ENCODE assay signal across 12 cellular contexts in the genomic region with DNA sequence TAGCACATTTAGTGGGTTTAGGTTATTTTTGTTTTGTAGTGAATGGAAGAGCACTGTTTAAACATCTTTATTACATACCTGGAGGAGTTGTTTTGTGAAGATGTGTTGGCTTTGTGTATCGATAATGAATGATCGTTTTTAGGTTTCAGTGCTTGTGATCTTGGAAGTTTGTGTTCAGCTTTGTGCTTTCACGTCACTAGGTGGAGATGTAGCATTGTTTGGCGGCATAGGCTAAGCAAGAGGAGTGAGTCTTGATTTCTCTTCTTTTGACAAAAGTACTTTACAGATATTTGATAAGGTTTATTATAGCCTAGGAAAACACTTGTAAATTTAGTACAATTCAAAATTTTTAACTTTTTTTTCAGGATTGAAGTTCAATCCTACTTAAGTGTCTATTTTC. TPM values are rescaled to one million over a fixed set of nuclear protein-coding genes. Genes with fewer than 3 reads are reported as not detected.
A peak's percentile ranks its signal among the peaks of the same experiment; 100 is the strongest.
DNase-seq lines count a peak whose midpoint lies in the region; ATAC-seq, FAIRE-seq and TF ChIP-seq lines count a peak whose summit lies in the region.
"Had no signal": no experiment of that assay in that cellular context is flagged by ENCODE, and none has a peak within 500 bp of the region (broad histone marks: within the 10 kb centered on the region; RNA-seq: fewer than 3 reads in every experiment).

No MANE protein-coding gene starts in this region.

- BruUV-seq in HepG2 (replicated peaks; lab: Mats Ljungman, UMichigan): no TSS peak

- H3K4me1 ChIP-seq in HepG2 (ENCODE audit: insufficient read depth, low read length) (no peaks in the 10 kb centered on the region), right lobe of liver (no peaks in the 10 kb centered on the region), tibial nerve (no peaks in the 10 kb centered on the region)
- H3K4me1 ChIP-seq: adrenal gland, Caco-2 had no signal

- intact Hi-C loops in HepG2 (cut with micrococcal nuclease; ENCODE audit: unreplicated experiment) (no loop called here), right lobe of liver (cut with DNase I) (no loop called here)

- no peak overlapping the region for H3K4me3 ChIP-seq in HepG2 (replicated peaks in 1 of 3; ENCODE audit: insufficient read depth in 1 of 3, low read depth in 2 of 3, low read length in 3 of 3)
- H3K4me3 ChIP-seq in right lobe of liver: no peak overlapping the region
- no peak overlapping the region for H3K4me3 ChIP-seq in tibial nerve
- H3K4me3 ChIP-seq: adrenal gland had no signal

- TF ChIP-seq POLR2A in HepG2 (IDR thresholded peaks at IDR 0.05; ENCODE audit: insufficient read depth in 1 of 2, low read depth in 2 of 2, low read length in 2 of 2): no peak
- no peak for TF ChIP-seq POLR2A in right lobe of liver (IDR thresholded peaks at IDR 0.05)
- TF ChIP-seq POLR2A in tibial nerve (IDR thresholded peaks at IDR 0.05): no peak

- no peak for TF ChIP-seq EP300 in HepG2 (IDR thresholded peaks at IDR 0.05; ENCODE audit: low read depth in 2 of 2, low read length in 2 of 2)
- no peak for TF ChIP-seq EP300 in HepG2 (CRISPR knock-in tag; IDR thresholded peaks at IDR 0.05; ENCODE audit: borderline replicate concordance)
- no peak for TF ChIP-seq EP300 in tibial nerve (IDR thresholded peaks at IDR 0.05)

- peak overlapping the region in 1 of 2 donors; percentile 53 for H3K27ac Mint-ChIP-seq in activated naive CD4-positive, alpha-beta T cell treated with anti-CD3 and anti-CD28 coated beads, Interleukin-2, amount 50 U/mL, for 72 hours

- no peaks in the 10 kb centered on the region for H4K20me1 ChIP-seq in HepG2 (ENCODE audit: insufficient read depth, low read length)

- 79% methylated on average over 4 of the region's 4 CpGs for WGBS in HepG2 (ENCODE audit: low lambda C conversion rate)
- 39% methylated on average over 4 of the region's 4 CpGs for WGBS in right lobe of liver (ENCODE audit: insufficient coverage, low coverage, low lambda C conversion rate, missing lambda C conversion rate)
- WGBS in tibial nerve, 2 donors: 31 to 36% methylated on average over 4 of the region's 4 CpGs

- H3K27me3 ChIP-seq in HepG2 (ENCODE audit: control insufficient read depth in 1 of 2, insufficient read depth in 2 of 2, low read length in 2 of 2) (no peaks in the 10 kb centered on the region), right lobe of liver (no peaks in the 10 kb centered on the region), tibial nerve (peaks cover 0 to 3% of the 10 kb centered on the region in 2 donors)

- TF ChIP-seq CTCF in HepG2 (CRISPR knock-in tag; IDR thresholded peaks at IDR 0.05) (peak; percentile 53), right lobe of liver (IDR thresholded peaks at IDR 0.05) (peak in 2 of 4 donors; percentile 16 to 17), tibial nerve (IDR thresholded peaks at IDR 0.05) (peak in 3 of 5 experiments; percentile 8 to 31 (median 30))

- in situ Hi-C loops in HepG2 (cut with HindIII; ENCODE audit: extremely low pct_ligation_motif_present, low pct_unique_long_range_greater_than_20kb): no loop called here

- no peaks in the 10 kb centered on the region for H3K36me3 ChIP-seq in HepG2 (replicated peaks in 1 of 2; ENCODE audit: control insufficient read depth in 1 of 2, insufficient read depth in 2 of 2, low read length in 2 of 2)
- no peaks in the 10 kb centered on the region for H3K36me3 ChIP-seq in right lobe of liver
- H3K36me3 ChIP-seq in tibial nerve: peaks cover 0 to 9% (median 0%) of the 10 kb centered on the region in 3 donors
- H3K36me3 ChIP-seq: adrenal gland had no signal

- no peak for TF ChIP-seq RAD21 in HepG2 (CRISPR knock-in tag; IDR thresholded peaks at IDR 0.05)

- DNase-seq in HepG2 (ENCODE audit: low spot score): no peak
- no peak for DNase-seq in right lobe of liver
- DNase-seq in fibroblast of the conjunctiva (ENCODE audit: low read depth): peak; percentile 17
- no peak for DNase-seq in tibial nerve (ENCODE audit: low spot score in 2 of 2)
- no peak for DNase-seq in activated naive CD4-positive, alpha-beta T cell treated with anti-CD3 and anti-CD28 coated beads, Interleukin-2, amount 50 U/mL, for 72 hours (ENCODE audit: low spot score in 2 of 2)
- no peak for DNase-seq in left lobe of liver (ENCODE audit: low spot score)
- no peak for DNase-seq in AG20443 (ENCODE audit: low spot score)
- DNase-seq: NCI-H1417 treated with DMSO at 0.1 percent for 48 hours, T-helper 9 cell had no signal

- H3K79me2 ChIP-seq in HepG2 (ENCODE audit: insufficient read depth, low read length): no peaks in the 10 kb centered on the region

- ATAC-seq in HepG2 (no peak), right lobe of liver (no peak), SK-N-SH treated with all-trans-retinoic acid at 6 μM for 48 hours (0 out of 3 replicates have a peak, but pooled peaks have one; percentile 36), left lobe of liver (no peak)
- no peak for ATAC-seq in activated naive CD4-positive, alpha-beta T cell treated with anti-CD3 and anti-CD28 coated beads, Interleukin-2, amount 50 U/mL, for 72 hours

- H3K9me3 ChIP-seq in HepG2 (ENCODE audit: low read length): no peaks in the 10 kb centered on the region
- H3K9me3 ChIP-seq in right lobe of liver: no peaks in the 10 kb centered on the region
- H3K9me3 ChIP-seq in tibial nerve: no peaks in the 10 kb centered on the region
- H3K9me3 ChIP-seq: adrenal gland, Caco-2 had no signal

- H3K4me2 ChIP-seq in HepG2 (ENCODE audit: low read depth, low read length): no peak overlapping the region

- no peak overlapping the region for H3K27ac ChIP-seq in HepG2 (ENCODE audit: extremely low read length, insufficient read depth, low read length)
- H3K27ac ChIP-seq in right lobe of liver: no peak overlapping the region
- H3K27ac ChIP-seq in tibial nerve: no peak overlapping the region
- H3K27ac ChIP-seq: adrenal gland had no signal

- H2AFZ ChIP-seq in HepG2 (ENCODE audit: low read length): no peak overlapping the region

- CTCF ChIA-PET in HepG2 (lab: Yijun Ruan, JAX; ENCODE audit: low intra/inter-chr PET ratio, low total read pairs): no interaction called here

- no peak overlapping the region for H3K9ac ChIP-seq in HepG2 (ENCODE audit: insufficient read depth, low read depth, low read length)

- H3K9me3 Mint-ChIP-seq in activated naive CD4-positive, alpha-beta T cell treated with anti-CD3 and anti-CD28 coated beads, Interleukin-2, amount 50 U/mL, for 72 hours: no peaks in the 10 kb centered on the region

- POLR2A ChIA-PET in HepG2 (lab: Yijun Ruan, JAX): no interaction called here

- H3K36me3 Mint-ChIP-seq in activated naive CD4-positive, alpha-beta T cell treated with anti-CD3 and anti-CD28 coated beads, Interleukin-2, amount 50 U/mL, for 72 hours: peaks cover 11 to 15% of the 10 kb centered on the region in 2 donors

- FAIRE-seq in HepG2 (lab: Jason Lieb, UNC): peak; percentile 64

TF ChIP-seq in HepG2, 621 proteins besides CTCF, POLR2A, EP300 and RAD21:
- TF ChIP-seq ZNF256 (CRISPR knock-in tag; conservative IDR thresholded peaks at IDR 0.05) (no peak), PRMT3 (CRISPR knock-in tag; IDR thresholded peaks at IDR 0.05; ENCODE audit: borderline replicate concordance, low read depth) (no peak), STAG1 (CRISPR knock-in tag; IDR thresholded peaks at IDR 0.05) (peak; percentile 61)

TF ChIP-seq in SK-N-SH treated with all-trans-retinoic acid at 6 μM for 48 hours, 23 proteins besides CTCF, POLR2A, EP300 and RAD21 (continues in another document):
- no peak for TF ChIP-seq ZNF565 (CRISPR knock-in tag; conservative IDR thresholded peaks at IDR 0.05; ENCODE audit: low read depth)
- TF ChIP-seq ARNTL (CRISPR knock-in tag; IDR thresholded peaks at IDR 0.05; ENCODE audit: borderline replicate concordance, low read depth): no peak

RNA-seq across cellular contexts. Expression of gene PDK3, which starts 50.4 kb away (rescaled TPM):
- total RNA-seq in HepG2 (2016; rRNA removed; fragmentation: Illumina TruSeq; extraction: Trizol) (9.1 and 13.3 TPM in 2 replicates), right lobe of liver (10 to 100 TPM in 4 of 6 experiments, 1 to 10 TPM in 2; 8.6 to 17.5 (median 11.3) TPM), tibial nerve (10 to 100 TPM; 18.3 to 39.8 (median 31.3) TPM), left lobe of liver (12.6 TPM)
- total RNA-seq in HepG2 (2016; cell fraction: cytosol; rRNA removed; fragmentation: Illumina TruSeq; extraction: Trizol; ENCODE audit: low read depth): 3.8 and 5.6 TPM in 2 replicates
- total RNA-seq in HepG2 (2016; cell fraction: insoluble cytoplasmic fraction; rRNA removed; fragmentation: Illumina TruSeq; extraction: Trizol): 8.5 and 14.7 TPM in 2 replicates
- 7.0 and 7.7 TPM in 2 replicates for total RNA-seq in HepG2 (2016; cell fraction: membrane; rRNA removed; fragmentation: Illumina TruSeq; extraction: Trizol)
- total RNA-seq in HepG2 (2016; cell fraction: nucleus; rRNA removed; fragmentation: Illumina TruSeq; extraction: Trizol): 6.3 and 7.8 TPM in 2 replicates
- polyA plus RNA-seq in HepG2 (2011; rRNA removed): 7.3 and 10.5 TPM in 2 replicates
- 6.6 and 7.1 TPM in 2 replicates for polyA plus RNA-seq in HepG2 (2011; cell fraction: cytosol; rRNA removed)
- 5.0 and 5.2 TPM in 2 replicates for polyA plus RNA-seq in HepG2 (2011; cell fraction: nucleus; rRNA removed)
- 2.9 and 5.4 TPM in 2 replicates for polyA plus RNA-seq in HepG2 (2012)
- 3.3 and 3.6 TPM in 2 replicates for polyA plus RNA-seq in HepG2 (2016; cell fraction: cytosol; fragmentation: Illumina TruSeq; extraction: Trizol; ENCODE audit: low read depth)
- 10.0 and 10.1 TPM in 2 replicates for polyA plus RNA-seq in HepG2 (2016; cell fraction: insoluble cytoplasmic fraction; fragmentation: Illumina TruSeq; extraction: Trizol; ENCODE audit: low read depth)
- polyA plus RNA-seq in HepG2 (2016; cell fraction: membrane; fragmentation: Illumina TruSeq; extraction: Trizol; ENCODE audit: low read depth): 5.3 and 5.7 TPM in 2 replicates
- 3.5 and 5.6 TPM in 2 replicates for polyA plus RNA-seq in HepG2 (2016; cell fraction: nucleus; fragmentation: Illumina TruSeq; extraction: Trizol; ENCODE audit: insufficient read depth, low read depth)
- 10.5 and 17.1 TPM in 2 replicates for polyA minus RNA-seq in HepG2 (2011; rRNA and poly(A)+ RNA removed; ENCODE audit: low replicate concordance)
- polyA minus RNA-seq in HepG2 (2011; cell fraction: cytosol; rRNA and poly(A)+ RNA removed): 11.8 and 13.5 TPM in 2 replicates
- 15.2 and 15.5 TPM in 2 replicates for polyA minus RNA-seq in HepG2 (2011; cell fraction: nucleus; rRNA and poly(A)+ RNA removed)
- 10 to 100 TPM; 48.5 to 57.7 TPM for total RNA-seq in activated naive CD4-positive, alpha-beta T cell treated with anti-CD3 and anti-CD28 coated beads, Interleukin-2, amount 50 U/mL, for 72 hours
